Comparison of ENCODE assay signal across 1 cellular context in genomic region chr1:2407166-2407990, GRCh38.
TF ChIP-seq lines count a peak whose summit lies in the region.

No MANE protein-coding gene starts in this region.

TF ChIP-seq in K562, 482 proteins besides CTCF, POLR2A, EP300 and RAD21:
- TF ChIP-seq, protein P1, sequence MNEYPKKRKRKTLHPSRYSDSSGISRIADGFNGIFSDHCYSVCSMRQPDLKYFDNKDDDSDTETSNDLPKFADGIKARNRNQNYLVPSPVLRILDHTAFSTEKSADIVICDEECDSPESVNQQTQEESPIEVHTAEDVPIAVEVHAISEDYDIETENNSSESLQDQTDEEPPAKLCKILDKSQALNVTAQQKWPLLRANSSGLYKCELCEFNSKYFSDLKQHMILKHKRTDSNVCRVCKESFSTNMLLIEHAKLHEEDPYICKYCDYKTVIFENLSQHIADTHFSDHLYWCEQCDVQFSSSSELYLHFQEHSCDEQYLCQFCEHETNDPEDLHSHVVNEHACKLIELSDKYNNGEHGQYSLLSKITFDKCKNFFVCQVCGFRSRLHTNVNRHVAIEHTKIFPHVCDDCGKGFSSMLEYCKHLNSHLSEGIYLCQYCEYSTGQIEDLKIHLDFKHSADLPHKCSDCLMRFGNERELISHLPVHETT (CRISPR knock-in tag; conservative IDR thresholded peaks at IDR 0.05 in 1 of 2, IDR thresholded peaks at IDR 0.05 in 1 of 2): no peak
- TF ChIP-seq POLR2G (IDR thresholded peaks at IDR 0.05; ENCODE audit: low read depth, low read length) (peak; percentile 28), RERE (CRISPR knock-in tag; IDR thresholded peaks at IDR 0.05; ENCODE audit: borderline replicate concordance) (no peak)
TF ChIP-seq in K562: peak in this region for 1.
